8 cellular contexts compared by ENCODE assay signal in the genomic region with DNA sequence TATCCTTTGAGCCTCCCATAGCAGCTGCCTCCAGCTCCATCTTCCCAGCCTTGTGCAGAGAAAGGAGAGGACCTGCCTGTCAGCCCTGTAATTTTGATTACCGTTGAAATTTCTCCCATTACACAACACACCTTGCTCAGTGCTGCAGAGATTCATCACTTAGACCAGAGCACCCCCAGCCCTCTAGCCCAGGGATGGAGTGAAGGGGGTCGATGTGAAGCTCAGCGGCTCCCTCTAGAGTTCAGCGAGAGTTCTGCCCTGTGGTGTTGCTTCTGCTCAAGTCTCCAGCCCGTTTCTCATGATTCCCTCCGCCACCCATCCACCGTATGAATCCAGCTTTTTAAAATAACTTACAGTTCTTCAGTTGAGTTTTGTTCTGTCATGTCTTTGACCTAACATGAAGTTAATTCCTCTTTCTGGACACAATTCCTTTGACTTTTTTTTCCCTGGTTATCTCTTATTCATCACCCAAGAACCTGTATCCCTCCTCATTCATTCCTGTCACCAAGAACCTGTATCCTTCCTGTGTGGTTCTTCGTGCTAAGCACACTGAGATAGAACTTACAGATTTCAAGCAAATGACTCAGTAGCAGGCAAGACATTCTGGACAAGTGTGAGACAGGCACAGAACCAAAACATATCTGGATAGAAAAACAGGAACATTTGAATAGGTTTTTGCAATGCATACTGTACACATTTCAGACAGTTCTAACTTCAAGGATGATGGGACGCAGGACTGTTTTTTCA. TPM values are rescaled to one million over a fixed set of nuclear protein-coding genes. Genes with fewer than 3 reads are reported as not detected.
A peak's percentile ranks its signal among the peaks of the same experiment; 100 is the strongest.
DNase-seq lines count a peak whose midpoint lies in the region; ATAC-seq, FAIRE-seq and TF ChIP-seq lines count a peak whose summit lies in the region.

No MANE protein-coding gene starts in this region.

- H3K4me1 Mint-ChIP-seq in CD4-positive, alpha-beta T cell (ENCODE audit: low read depth), result no peaks in the 10 kb centered on the region
- peaks cover 6% of the 10 kb centered on the region; the same call in 1 of the 2 replicates for H3K4me1 Mint-ChIP-seq in WTC11

- POLR2A ChIA-PET in CD4-positive, alpha-beta T cell (lab: Charles Lee), result no interaction called here
- POLR2A ChIA-PET in WTC11 (lab: Charles Lee), result no interaction called here

- dilution Hi-C loops in keratinocyte (cut with MboI; ENCODE audit: extremely low pct_ligation_motif_present, low sequenced_read_pairs), result no loop called here

- no peaks in the 10 kb centered on the region for H3K36me3 Mint-ChIP-seq in CD4-positive, alpha-beta T cell (ENCODE audit: low read depth)
- no peaks in the 10 kb centered on the region; the same call in 1 of the 2 replicates for H3K36me3 Mint-ChIP-seq in WTC11

- no peak overlapping the region for H3K27ac ChIP-seq in CD4-positive, alpha-beta T cell (ENCODE audit: low read depth, low read length)
- no peak overlapping the region for H3K27ac ChIP-seq in keratinocyte (ENCODE audit: control insufficient read depth, insufficient read depth, low read length)

- H4K20me1 ChIP-seq in keratinocyte (ENCODE audit: control insufficient read depth, extremely low read depth, insufficient read depth, low read length), result no peaks in the 10 kb centered on the region

- H3K27me3 Mint-ChIP-seq in CD4-positive, alpha-beta T cell, result peaks cover 44% of the 10 kb centered on the region
- H3K27me3 Mint-ChIP-seq in WTC11 (ENCODE audit: low read depth), result peaks cover 22% of the 10 kb centered on the region

- no peak overlapping the region for H3K27ac Mint-ChIP-seq in CD4-positive, alpha-beta T cell
- H3K27ac Mint-ChIP-seq in WTC11, result no peak overlapping the region

- H3K79me2 ChIP-seq in keratinocyte (ENCODE audit: control insufficient read depth, insufficient read depth, low read length), result no peaks in the 10 kb centered on the region

- peaks cover 4% of the 10 kb centered on the region for H3K4me1 ChIP-seq in keratinocyte (ENCODE audit: control insufficient read depth, extremely low read depth, insufficient read depth, low read length)

- ATAC-seq in CD4-positive, alpha-beta T cell (ENCODE audit: poor library complexity), result no peak
- ATAC-seq in WTC11 (peak; percentile 98), GM19397 (IDR thresholded peaks at IDR 0.05; ENCODE audit: unreplicated experiment) (no peak), GM21360 (IDR thresholded peaks at IDR 0.05; ENCODE audit: unreplicated experiment) (no peak)

- CTCF ChIA-PET in CD4-positive, alpha-beta T cell (lab: Charles Lee), result no interaction called here
- CTCF ChIA-PET in WTC11 (lab: Charles Lee), result interaction anchor here (0.5 to 2.8 kb wide), 17 partner anchors 8 to 1180 kb away, joined by 3 to 16 read pairs (median 4); no protein-coding TSS in a partner anchor

- intact Hi-C loops in CD4-positive, alpha-beta T cell (cut with DNase I, micrococcal nuclease), result no loop called here

- TF ChIP-seq CTCF in CD4-positive, alpha-beta T cell (IDR thresholded peaks at IDR 0.05), result peak; percentile 52
- TF ChIP-seq CTCF in WTC11 (IDR thresholded peaks at IDR 0.05), result peak; percentile 48
- TF ChIP-seq CTCF in keratinocyte (optimal IDR thresholded peaks at IDR 0.05 in 1 of 3, IDR thresholded peaks at IDR 0.05 in 1 of 3, conservative IDR thresholded peaks at IDR 0.05 in 1 of 3; ENCODE audit: extremely low read depth in 1 of 3, insufficient read depth in 2 of 3, low read length in 3 of 3), result peak; percentile 36 to 78 (median 53)

- H3K36me3 ChIP-seq in H7 (replicated peaks; ENCODE audit: control insufficient read depth, insufficient read depth, low read length) (no peaks in the 10 kb centered on the region), keratinocyte (ENCODE audit: control insufficient read depth in 2 of 2, extremely low read depth in 1 of 2, insufficient read depth in 2 of 2, low read length in 2 of 2) (no peaks in the 10 kb centered on the region)

- FAIRE-seq in keratinocyte (lab: Jason Lieb, UNC), result no peak

- H3K9ac ChIP-seq in keratinocyte (ENCODE audit: control insufficient read depth, extremely low read depth, insufficient read depth, low read length), result no peak overlapping the region

- no peak overlapping the region for H3K4me3 ChIP-seq in H7 (ENCODE audit: insufficient read depth, low read depth, low read length)
- H3K4me3 ChIP-seq in keratinocyte (ENCODE audit: control insufficient read depth in 2 of 3, extremely low read depth in 1 of 3, insufficient read depth in 2 of 3, low read depth in 1 of 3, low read length in 3 of 3), result no peak overlapping the region

- H3K9me3 ChIP-seq in CD4-positive, alpha-beta T cell (ENCODE audit: control insufficient read depth, low read length), result no peaks in the 10 kb centered on the region
- H3K9me3 ChIP-seq in keratinocyte (ENCODE audit: control insufficient read depth, low read depth, low read length), result no peaks in the 10 kb centered on the region

- DNase-seq in CD4-positive, alpha-beta T cell, result no peak
- peak; percentile 81 for DNase-seq in H7
- DNase-seq in WTC11 (ENCODE audit: low spot score), result peak; percentile 71
- DNase-seq in keratinocyte (ENCODE audit: low read depth, low spot score), result no peak
- no peak for DNase-seq in A172 (ENCODE audit: low spot score)
- DNase-seq in COR-L47 (lab: John Stamatoyannopoulos, UW), result no peak

- H2AFZ ChIP-seq in keratinocyte (ENCODE audit: control insufficient read depth, low read length), result no peak overlapping the region

- no peak overlapping the region for H3K4me3 Mint-ChIP-seq in CD4-positive, alpha-beta T cell
- H3K4me3 Mint-ChIP-seq in WTC11, result no peak overlapping the region

- no peaks in the 10 kb centered on the region for H3K9me3 Mint-ChIP-seq in CD4-positive, alpha-beta T cell
- peaks cover 8% of the 10 kb centered on the region for H3K9me3 Mint-ChIP-seq in WTC11

- no peaks in the 10 kb centered on the region for H3K9me1 ChIP-seq in keratinocyte (ENCODE audit: control insufficient read depth, extremely low read depth, insufficient read depth, low read length)

- H3K27me3 ChIP-seq in CD4-positive, alpha-beta T cell (ENCODE audit: control insufficient read depth, insufficient read depth, low read length), result peaks cover 5% of the 10 kb centered on the region
- H3K27me3 ChIP-seq in H7 (ENCODE audit: control insufficient read depth, insufficient read depth, low read length) (peaks cover 2% of the 10 kb centered on the region; the same call in 1 of the 2 replicates), keratinocyte (ENCODE audit: control insufficient read depth, extremely low read depth, insufficient read depth, low read length) (no peaks in the 10 kb centered on the region)

- no peak overlapping the region for H3K4me2 ChIP-seq in keratinocyte (ENCODE audit: control insufficient read depth, extremely low read depth, insufficient read depth, low read depth, low read length)

TF ChIP-seq in WTC11, 78 proteins besides CTCF, POLR2A, EP300 and RAD21 (continues in another document):
- TF ChIP-seq, protein P1, sequence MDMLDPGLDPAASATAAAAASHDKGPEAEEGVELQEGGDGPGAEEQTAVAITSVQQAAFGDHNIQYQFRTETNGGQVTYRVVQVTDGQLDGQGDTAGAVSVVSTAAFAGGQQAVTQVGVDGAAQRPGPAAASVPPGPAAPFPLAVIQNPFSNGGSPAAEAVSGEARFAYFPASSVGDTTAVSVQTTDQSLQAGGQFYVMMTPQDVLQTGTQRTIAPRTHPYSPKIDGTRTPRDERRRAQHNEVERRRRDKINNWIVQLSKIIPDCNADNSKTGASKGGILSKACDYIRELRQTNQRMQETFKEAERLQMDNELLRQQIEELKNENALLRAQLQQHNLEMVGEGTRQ (CRISPR knock-in tag; IDR thresholded peaks at IDR 0.05), result no peak
- TF ChIP-seq TP53 (CRISPR knock-in tag; IDR thresholded peaks at IDR 0.05) (no peak), ZNF232 (CRISPR knock-in tag; IDR thresholded peaks at IDR 0.05) (no peak), ELF4 (CRISPR knock-in tag; IDR thresholded peaks at IDR 0.05; ENCODE audit: low read depth) (no peak), NFYB (CRISPR knock-in tag; conservative IDR thresholded peaks at IDR 0.05; ENCODE audit: low read depth) (no peak), NFATC4 (CRISPR knock-in tag; IDR thresholded peaks at IDR 0.05) (no peak)
- TF ChIP-seq, protein P2, sequence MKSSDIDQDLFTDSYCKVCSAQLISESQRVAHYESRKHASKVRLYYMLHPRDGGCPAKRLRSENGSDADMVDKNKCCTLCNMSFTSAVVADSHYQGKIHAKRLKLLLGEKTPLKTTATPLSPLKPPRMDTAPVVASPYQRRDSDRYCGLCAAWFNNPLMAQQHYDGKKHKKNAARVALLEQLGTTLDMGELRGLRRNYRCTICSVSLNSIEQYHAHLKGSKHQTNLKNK (CRISPR knock-in tag; IDR thresholded peaks at IDR 0.05), result no peak
- TF ChIP-seq, protein P3, sequence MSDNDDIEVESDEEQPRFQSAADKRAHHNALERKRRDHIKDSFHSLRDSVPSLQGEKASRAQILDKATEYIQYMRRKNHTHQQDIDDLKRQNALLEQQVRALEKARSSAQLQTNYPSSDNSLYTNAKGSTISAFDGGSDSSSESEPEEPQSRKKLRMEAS (CRISPR knock-in tag; IDR thresholded peaks at IDR 0.05), result no peak
- TF ChIP-seq, protein P4, sequence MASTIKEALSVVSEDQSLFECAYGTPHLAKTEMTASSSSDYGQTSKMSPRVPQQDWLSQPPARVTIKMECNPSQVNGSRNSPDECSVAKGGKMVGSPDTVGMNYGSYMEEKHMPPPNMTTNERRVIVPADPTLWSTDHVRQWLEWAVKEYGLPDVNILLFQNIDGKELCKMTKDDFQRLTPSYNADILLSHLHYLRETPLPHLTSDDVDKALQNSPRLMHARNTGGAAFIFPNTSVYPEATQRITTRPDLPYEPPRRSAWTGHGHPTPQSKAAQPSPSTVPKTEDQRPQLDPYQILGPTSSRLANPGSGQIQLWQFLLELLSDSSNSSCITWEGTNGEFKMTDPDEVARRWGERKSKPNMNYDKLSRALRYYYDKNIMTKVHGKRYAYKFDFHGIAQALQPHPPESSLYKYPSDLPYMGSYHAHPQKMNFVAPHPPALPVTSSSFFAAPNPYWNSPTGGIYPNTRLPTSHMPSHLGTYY (CRISPR knock-in tag; IDR thresholded peaks at IDR 0.05), result no peak

RNA-seq across cellular contexts. Expression of a gene that starts 34.9 kb away (rescaled TPM):
- 10 to 100 TPM; 18.7 to 19.5 TPM for total RNA-seq in CD4-positive, alpha-beta T cell
- 24.8 and 27.5 TPM in 2 replicates for total RNA-seq in H7 (2014; rRNA removed; shearing (Covaris generic))
- total RNA-seq in WTC11 (2021), result 23.9 to 25.7 TPM (median 25.4 TPM) in 3 replicates
- 23.5 to 29.7 TPM (median 25.6 TPM) in 3 replicates for polyA plus RNA-seq in keratinocyte
- 3.0 TPM for polyA plus RNA-seq in keratinocyte (2011; ENCODE audit: low read depth)
- 22.6 and 37.4 TPM in 2 replicates for polyA plus RNA-seq in keratinocyte (2011; cell fraction: cytosol; rRNA removed)
- polyA plus RNA-seq in keratinocyte (2011; cell fraction: nucleus; rRNA removed), result 16.2 and 16.3 TPM in 2 replicates
- 16.4 TPM in 2 replicates for polyA plus RNA-seq in keratinocyte (2012; ENCODE audit: low replicate concordance)
- 1.4 to 13.9 TPM (median 9.2 TPM) in 3 replicates for polyA minus RNA-seq in keratinocyte
- 5.4 TPM for polyA minus RNA-seq in keratinocyte (2011; cell fraction: cytosol; rRNA and poly(A)+ RNA removed)
- 1.2 and 3.8 TPM in 2 replicates for polyA minus RNA-seq in keratinocyte (2011; cell fraction: nucleus; rRNA and poly(A)+ RNA removed)
- total RNA-seq in A172 (2014; rRNA removed; shearing (Covaris generic)), result 0.12 TPM in 1 of 2 replicates, not detected in the other

Comparison
In these comparisons a context has a peak if more than half of its experiments do, and no peak if none do; other contexts are left out.
1. DNase-seq: peak in H7 (single experiment) and WTC11 (single experiment); none in CD4-positive, alpha-beta T cell (0 of 10), keratinocyte (single experiment), A172 (single experiment) and COR-L47 (single experiment).
2. RNA of a gene that starts 34.9 kb away (total RNA-seq): 24.8 to 27.5 TPM in H7, 23.9 to 25.7 TPM in WTC11 and 18.7 to 19.5 TPM in CD4-positive, alpha-beta T cell; 0.12 TPM in A172; every median in the first group is over 10 times any median in the second.
3. Peak in every context shown above with its lines, with median percentiles within 50 percentile points of each other: CTCF ChIP-seq.